ENCODE assay signal across 8 cellular contexts in genomic region chr18:74147779-74148542, GRCh38. TPM values are rescaled to one million over a fixed set of nuclear protein-coding genes. Genes with fewer than 3 reads are reported as not detected.
DNase-seq lines count a peak whose midpoint lies in the region; ATAC-seq and TF ChIP-seq lines count a peak whose summit lies in the region.

A gene with protein sequence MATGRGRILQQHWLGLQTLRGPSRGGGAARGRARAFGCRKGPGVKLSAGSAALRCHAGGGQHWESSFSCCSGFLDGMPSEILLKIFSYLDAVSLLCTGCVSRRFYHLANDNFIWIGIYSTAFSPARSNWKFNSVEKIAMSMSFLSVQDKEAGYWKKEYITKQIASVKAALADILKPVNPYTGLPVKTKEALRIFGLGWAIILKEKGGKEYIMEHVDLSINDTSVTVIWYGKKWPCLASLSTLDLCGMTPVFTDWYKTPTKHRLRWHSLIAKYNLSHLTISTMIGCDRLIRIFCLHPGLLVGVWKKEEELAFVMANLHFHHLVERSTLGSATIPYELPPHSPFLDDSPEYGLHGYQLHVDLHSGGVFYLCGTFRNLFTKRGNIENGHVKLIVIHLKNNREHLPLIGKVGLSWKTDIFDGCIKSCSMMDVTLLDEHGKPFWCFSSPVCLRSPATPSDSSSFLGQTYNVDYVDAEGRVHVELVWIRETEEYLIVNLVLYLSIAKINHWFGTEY (minus strand): TSS chr18:74147834. CDS start chr18:74147785, 49 bp downstream.
A gene with protein sequence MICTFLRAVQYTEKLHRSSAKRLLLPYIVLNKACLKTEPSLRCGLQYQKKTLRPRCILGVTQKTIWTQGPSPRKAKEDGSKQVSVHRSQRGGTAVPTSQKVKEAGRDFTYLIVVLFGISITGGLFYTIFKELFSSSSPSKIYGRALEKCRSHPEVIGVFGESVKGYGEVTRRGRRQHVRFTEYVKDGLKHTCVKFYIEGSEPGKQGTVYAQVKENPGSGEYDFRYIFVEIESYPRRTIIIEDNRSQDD (plus strand): TSS chr18:74148523. CDS start chr18:74148809, 286 bp downstream.

- peaks cover 5% of the 10 kb centered on the region for H3K36me3 Mint-ChIP-seq in T-helper 17 cell (ENCODE audit: low read depth)

- DNase-seq in NCI-H1694 treated with DMSO at 0.1 percent for 48 hours (lab: John Stamatoyannopoulos, UW), result peak; percentile 93
- DNase-seq in T-helper 17 cell, result peak; percentile 89 to 92 (median 90)
- DNase-seq in left ventricle myocardium inferior, result peak; percentile 97
- DNase-seq in posterior vena cava (ENCODE audit: low spot score), result peak; percentile 99
- DNase-seq in upper lobe of right lung, result peak; percentile 98

- H3K4me1 ChIP-seq in left ventricle myocardium inferior (peaks cover 53% of the 10 kb centered on the region), upper lobe of right lung (peaks cover 20% of the 10 kb centered on the region)

- H3K9me3 ChIP-seq in T-helper 17 cell (ENCODE audit: control insufficient read depth, low read length, poor library complexity, severe bottlenecking) (no peaks in the 10 kb centered on the region), left ventricle myocardium inferior (replicated peaks) (no peaks in the 10 kb centered on the region), upper lobe of right lung (no peaks in the 10 kb centered on the region)

- TF ChIP-seq CTCF in left ventricle myocardium inferior (IDR thresholded peaks at IDR 0.05; ENCODE audit: borderline replicate concordance), result no peak
- TF ChIP-seq CTCF in upper lobe of right lung (IDR thresholded peaks at IDR 0.05), result no peak

- H3K27me3 Mint-ChIP-seq in T-helper 17 cell, result peaks cover 4% of the 10 kb centered on the region

- H3K27ac ChIP-seq in angular gyrus (ENCODE audit: low read depth, low read length) (peak within 1 kb of the TSS; percentile 100), left ventricle myocardium inferior (replicated peaks) (peak within 1 kb of the TSS; percentile 99), upper lobe of right lung (peak within 1 kb of the TSS; percentile 90)

- H3K27me3 ChIP-seq in left ventricle myocardium inferior (ENCODE audit: low read depth), result no peaks in the 10 kb centered on the region
- no peaks in the 10 kb centered on the region for H3K27me3 ChIP-seq in upper lobe of right lung

- H3K4me3 ChIP-seq in left ventricle myocardium inferior (peak within 1 kb of the TSS; percentile 88), upper lobe of right lung (peak within 1 kb of the TSS; percentile 75)

- ATAC-seq in GM18499 (IDR thresholded peaks at IDR 0.05; ENCODE audit: insufficient read depth, unreplicated experiment) (peak; percentile 75), HG02938 (IDR thresholded peaks at IDR 0.05; ENCODE audit: unreplicated experiment) (peak; percentile 82), T-helper 17 cell (peak; percentile 88), upper lobe of right lung (peak; percentile 97)

- H3K36me3 ChIP-seq in left ventricle myocardium inferior (peaks cover 8% of the 10 kb centered on the region), upper lobe of right lung (no peaks in the 10 kb centered on the region)

- peaks cover 36% of the 10 kb centered on the region for H3K4me1 Mint-ChIP-seq in T-helper 17 cell

- intact Hi-C loops in left ventricle myocardium inferior (cut with micrococcal nuclease), result no loop called here
- intact Hi-C loops in posterior vena cava (cut with DNase I), result no loop called here
- intact Hi-C loops in upper lobe of right lung (cut with DNase I), result no loop called here

- H3K4me3 Mint-ChIP-seq in T-helper 17 cell, result peak within 1 kb of the TSS; percentile 96

- peak within 1 kb of the TSS; percentile 99 for H3K27ac Mint-ChIP-seq in T-helper 17 cell

RNA-seq across cellular contexts. Expression of the first gene that starts in this region (rescaled TPM):
- total RNA-seq in T-helper 17 cell (under 1 TPM; 0.63 to 0.75 TPM), left ventricle myocardium inferior (not detected), posterior vena cava (not detected), upper lobe of right lung (0.81 TPM)

RNA-seq across cellular contexts. Expression of the second gene that starts in this region (rescaled TPM):
- total RNA-seq in T-helper 17 cell (10 to 100 TPM; 10.3 to 12.1 TPM), left ventricle myocardium inferior (172 TPM), posterior vena cava (10 to 100 TPM; 22.8 to 31.3 TPM), upper lobe of right lung (20.2 TPM)

Comparison
In these comparisons a context has a peak if more than half of its experiments do, and no peak if none do; other contexts are left out.
1. Peak in every context shown above with its lines: DNase-seq, ATAC-seq, H3K4me3 ChIP-seq and H3K27ac ChIP-seq.